In genomic region chr6:152863618-152864326, GRCh38 we compare ENCODE assay signal across 8 cellular contexts.
A peak's percentile ranks its signal among the peaks of the same experiment; 100 is the strongest.
DNase-seq lines count a peak whose midpoint lies in the region; ATAC-seq, FAIRE-seq and TF ChIP-seq lines count a peak whose summit lies in the region.

No MANE protein-coding gene starts in this region.

- H3K27ac ChIP-seq in WERI-Rb-1 (no peak overlapping the region), mammary epithelial cell (ENCODE audit: insufficient read depth, low read depth, low read length) (no peak overlapping the region)

- no peaks in the 10 kb centered on the region for H3K79me2 ChIP-seq in mammary epithelial cell (ENCODE audit: insufficient read depth, low read length)

- peak; percentile 88 for FAIRE-seq in A204.1 (lab: Jason Lieb, UNC)

- peaks cover 2% of the 10 kb centered on the region for H3K27me3 ChIP-seq in WERI-Rb-1 (ENCODE audit: insufficient read depth, low read depth, severe bottlenecking)
- H3K27me3 ChIP-seq in mammary epithelial cell (ENCODE audit: insufficient read depth, low read length) = peaks cover 3% of the 10 kb centered on the region
- H3K27me3 ChIP-seq in kidney epithelial cell (ENCODE audit: control insufficient read depth, insufficient read depth, low read length) = no peaks in the 10 kb centered on the region

- H3K9ac ChIP-seq in mammary epithelial cell (ENCODE audit: insufficient read depth, low read length) = no peak overlapping the region

- H2AFZ ChIP-seq in mammary epithelial cell (ENCODE audit: low read depth, low read length) = no peak overlapping the region

- 44% methylated on average over 10 of the region's 10 CpGs for WGBS in mammary epithelial cell (ENCODE audit: low coverage, missing lambda C conversion rate)

- H3K9me3 ChIP-seq in WERI-Rb-1 (ENCODE audit: severe bottlenecking) (no peaks in the 10 kb centered on the region), mammary epithelial cell (replicated peaks; ENCODE audit: insufficient read depth, low read length) (no peaks in the 10 kb centered on the region)

- ATAC-seq in GM18502 (IDR thresholded peaks at IDR 0.05; ENCODE audit: poor library complexity, unreplicated experiment) (peak; percentile 95), HG02970 (IDR thresholded peaks at IDR 0.05; ENCODE audit: low FRiP score, unreplicated experiment) (peak; percentile 79)

- no peak overlapping the region for H3K4me2 ChIP-seq in mammary epithelial cell (ENCODE audit: insufficient read depth, low read depth, low read length)

- H3K36me3 ChIP-seq in WERI-Rb-1 (no peaks in the 10 kb centered on the region), mammary epithelial cell (ENCODE audit: insufficient read depth, low read length) (no peaks in the 10 kb centered on the region), kidney epithelial cell (ENCODE audit: control insufficient read depth, insufficient read depth, low read length) (no peaks in the 10 kb centered on the region)

- intact Hi-C loops in mammary epithelial cell (cut with micrococcal nuclease) = loop anchor here (1.0 to 2.0 kb wide), 3 partner anchors 85 to 161 kb away; partner anchors contain the start of gene VIP

- H4K20me1 ChIP-seq in mammary epithelial cell (ENCODE audit: insufficient read depth, low read length) = no peaks in the 10 kb centered on the region

- no peaks in the 10 kb centered on the region for H3K4me1 ChIP-seq in mammary epithelial cell (ENCODE audit: insufficient read depth, low read length)

- BruUV-seq in mammary epithelial cell (replicated peaks; lab: Mats Ljungman, UMichigan) = no TSS peak

- CTCF ChIA-PET in mammary epithelial cell (lab: Charles Lee; ENCODE audit: low non-redundant PET) = no interaction called here

- DNase-seq in NCI-H2107 (lab: John Stamatoyannopoulos, UW) (peak; percentile 23), WERI-Rb-1 (peak; percentile 58), mammary epithelial cell (peak; percentile 51), kidney epithelial cell (ENCODE audit: low read depth) (peak; percentile 10)
- DNase-seq in stimulated activated CD4-positive, alpha-beta T cell treated with anti-CD3 and anti-CD28 coated beads, Interleukin-2, amount 100 ng/mL, for 48 hours = peak; percentile 54

- in situ Hi-C loops in mammary epithelial cell (cut with MboI; ENCODE audit: low sequenced_read_pairs in 2 of 2) = no loop called here

- no peak overlapping the region for H3K4me3 ChIP-seq in WERI-Rb-1 (ENCODE audit: low read depth, low read length)
- H3K4me3 ChIP-seq in mammary epithelial cell (replicated peaks in 1 of 3; ENCODE audit: insufficient read depth in 1 of 3, low read depth in 2 of 3, low read length in 3 of 3) = no peak overlapping the region
- H3K4me3 ChIP-seq in kidney epithelial cell (ENCODE audit: low read depth, low read length) = no peak overlapping the region

- TF ChIP-seq CTCF in WERI-Rb-1 (IDR thresholded peaks at IDR 0.05; ENCODE audit: low read depth, low read length) = peak; percentile 47
- TF ChIP-seq CTCF in mammary epithelial cell (conservative IDR thresholded peaks at IDR 0.05 in 1 of 2, IDR thresholded peaks at IDR 0.05 in 1 of 2; ENCODE audit: extremely low read depth in 1 of 2, insufficient read depth in 1 of 2, low read depth in 1 of 2, low read length in 2 of 2) = peak; percentile 60 to 63
- peak; percentile 69 for TF ChIP-seq CTCF in kidney epithelial cell (IDR thresholded peaks at IDR 0.05; ENCODE audit: insufficient read depth, low read length, poor library complexity, severe bottlenecking)

- dilution Hi-C loops in mammary epithelial cell (cut with HindIII; ENCODE audit: low sequenced_read_pairs) = loop anchor here (5.0 kb wide), 1 partner anchor 66 kb away; no protein-coding TSS in a partner anchor
